ENCODE assay signal across 8 cellular contexts in genomic region chr5:179668404-179668803, GRCh38. TPM values are rescaled to one million over a fixed set of nuclear protein-coding genes. Genes with fewer than 3 reads are reported as not detected.
DNase-seq lines count a peak whose midpoint lies in the region; ATAC-seq, FAIRE-seq and TF ChIP-seq lines count a peak whose summit lies in the region.

No MANE protein-coding gene starts in this region.

- FAIRE-seq in urothelium cell line (lab: Jason Lieb, UNC): no peak

- H3K4me1 ChIP-seq in esophagus squamous epithelium (no peaks in the 10 kb centered on the region), neural progenitor cell (no peaks in the 10 kb centered on the region)

- H3K36me3 ChIP-seq in esophagus squamous epithelium (peaks cover 0 to 21% (median 0%) of the 10 kb centered on the region in 3 donors), neural progenitor cell (no peaks in the 10 kb centered on the region)

- H3K4me2 ChIP-seq in neural progenitor cell: no peak overlapping the region

- TF ChIP-seq POLR2A in esophagus squamous epithelium (IDR thresholded peaks at IDR 0.05): no peak

- no peak for ATAC-seq in GM18519 (IDR thresholded peaks at IDR 0.05; ENCODE audit: low FRiP score, unreplicated experiment)

- intact Hi-C loops in esophagus squamous epithelium (cut with DNase I): no loop called here

- peaks cover 5% of the 10 kb centered on the region for H4K20me1 ChIP-seq in neural progenitor cell (ENCODE audit: low read depth)

- no peaks in the 10 kb centered on the region for H3K79me2 ChIP-seq in neural progenitor cell (ENCODE audit: low read depth)

- H3K4me3 ChIP-seq in LNCaP clone FGC (ENCODE audit: low read depth, low read length) (no peak overlapping the region), esophagus squamous epithelium (no peak overlapping the region), neural progenitor cell (no peak overlapping the region)

- H3K4me3 Mint-ChIP-seq in T-helper 2 cell treated with Interferon-gamma antibody and Interleukin-4, amounts not matched to agents 5 μg/mL and 100 μg/mL, for 36 hours: no peak overlapping the region
- no peak overlapping the region for H3K4me3 Mint-ChIP-seq in neural progenitor cell

- H3K4me1 Mint-ChIP-seq in T-helper 2 cell treated with Interferon-gamma antibody and Interleukin-4, amounts not matched to agents 5 μg/mL and 100 μg/mL, for 36 hours (ENCODE audit: low read depth): peaks cover 3% of the 10 kb centered on the region
- peaks cover 8% of the 10 kb centered on the region for H3K4me1 Mint-ChIP-seq in neural progenitor cell

- H3K27ac Mint-ChIP-seq in T-helper 2 cell treated with Interferon-gamma antibody and Interleukin-4, amounts not matched to agents 5 μg/mL and 100 μg/mL, for 36 hours: no peak overlapping the region
- no peak overlapping the region for H3K27ac Mint-ChIP-seq in neural progenitor cell

- no peaks in the 10 kb centered on the region for H3K9me3 Mint-ChIP-seq in T-helper 2 cell treated with Interferon-gamma antibody and Interleukin-4, amounts not matched to agents 5 μg/mL and 100 μg/mL, for 36 hours
- H3K9me3 Mint-ChIP-seq in neural progenitor cell: no peaks in the 10 kb centered on the region

- H3K36me3 Mint-ChIP-seq in T-helper 2 cell treated with Interferon-gamma antibody and Interleukin-4, amounts not matched to agents 5 μg/mL and 100 μg/mL, for 36 hours (ENCODE audit: low read depth): no peaks in the 10 kb centered on the region
- H3K36me3 Mint-ChIP-seq in neural progenitor cell: peaks cover 2% of the 10 kb centered on the region

- no peak overlapping the region for H2AFZ ChIP-seq in neural progenitor cell (replicated peaks)

- no peak overlapping the region for H3K9ac ChIP-seq in neural progenitor cell

- TF ChIP-seq CTCF in LNCaP clone FGC (IDR thresholded peaks at IDR 0.05; ENCODE audit: control insufficient read depth, extremely low read depth, insufficient read depth): peak; percentile 49
- peak; percentile 22 to 84 (median 51) for TF ChIP-seq CTCF in esophagus squamous epithelium (IDR thresholded peaks at IDR 0.05)
- TF ChIP-seq CTCF in neural progenitor cell (IDR thresholded peaks at IDR 0.05): peak; percentile 99

- DNase-seq in T-helper 2 cell: peak; percentile 14 to 58 (median 23)
- no peak for DNase-seq in T-helper 2 cell treated with Interferon-gamma antibody and Interleukin-4, amounts not matched to agents 5 μg/mL and 100 μg/mL, for 36 hours (ENCODE audit: low spot score)
- DNase-seq in LNCaP clone FGC (ENCODE audit: low read depth): no peak
- DNase-seq in activated CD4-positive, alpha-beta T cell treated with anti-CD3 and anti-CD28 coated beads, Interleukin-2, amount 50 U/mL, for 1 hour: peak; percentile 37
- DNase-seq in esophagus squamous epithelium (lab: John Stamatoyannopoulos, UW): no peak
- DNase-seq in neural progenitor cell (ENCODE audit: low spot score): peak; percentile 87
- DNase-seq in urothelium cell line (ENCODE audit: low spot score): no peak

- 49 to 53% methylated on average over 7 of the region's 7 CpGs for WGBS in esophagus squamous epithelium, 2 donors

- no peaks in the 10 kb centered on the region for H3F3A ChIP-seq in neural progenitor cell (ENCODE audit: low read depth)

- H3K9me3 ChIP-seq in esophagus squamous epithelium (no peaks in the 10 kb centered on the region), neural progenitor cell (ENCODE audit: low read depth) (no peaks in the 10 kb centered on the region)

- H3K27me3 ChIP-seq in esophagus squamous epithelium (no peaks in the 10 kb centered on the region), neural progenitor cell (no peaks in the 10 kb centered on the region)

- no peak overlapping the region for H3K27ac ChIP-seq in esophagus squamous epithelium
- no peak overlapping the region for H3K27ac ChIP-seq in neural progenitor cell

- no peaks in the 10 kb centered on the region for H3K27me3 Mint-ChIP-seq in T-helper 2 cell treated with Interferon-gamma antibody and Interleukin-4, amounts not matched to agents 5 μg/mL and 100 μg/mL, for 36 hours (ENCODE audit: low read depth)
- H3K27me3 Mint-ChIP-seq in neural progenitor cell (ENCODE audit: insufficient read depth, low read depth): peaks cover 6% of the 10 kb centered on the region

RNA-seq across cellular contexts. Expression of gene CBY3, which starts 12.4 kb away (rescaled TPM):
- total RNA-seq in esophagus squamous epithelium: not detected
- total RNA-seq in neural progenitor cell (ENCODE audit: low replicate concordance): not detected in 2 replicates

RNA-seq across cellular contexts. Expression of gene CANX, which starts 30.4 kb away (rescaled TPM):
- total RNA-seq in esophagus squamous epithelium (100 to 1,000 TPM; 200 to 321 (median 252) TPM), neural progenitor cell (ENCODE audit: low replicate concordance) (301 and 403 TPM in 2 replicates)

RNA-seq across cellular contexts. Expression of gene HNRNPH1, which starts 44.9 kb away (rescaled TPM):
- total RNA-seq in esophagus squamous epithelium: 100 to 1,000 TPM; 209 to 645 (median 383) TPM
- total RNA-seq in neural progenitor cell (ENCODE audit: low replicate concordance): 795 and 1,138 TPM in 2 replicates

Comparison
In these comparisons a context has a peak if more than half of its experiments do, and no peak if none do; other contexts are left out.
1. DNase-seq: peak in T-helper 2 cell (5 of 5), activated CD4-positive, alpha-beta T cell treated with anti-CD3 and anti-CD28 coated beads, Interleukin-2, amount 50 U/mL, for 1 hour (single experiment) and neural progenitor cell (single experiment); none in T-helper 2 cell treated with Interferon-gamma antibody and Interleukin-4, amounts not matched to agents 5 μg/mL and 100 μg/mL, for 36 hours (single experiment), LNCaP clone FGC (single experiment), esophagus squamous epithelium (single experiment) and urothelium cell line (single experiment).
2. CTCF ChIP-seq: peak in every context shown above with its lines; median percentile 99 in neural progenitor cell; 51 in esophagus squamous epithelium; 49 in LNCaP clone FGC.